In the genomic region with DNA sequence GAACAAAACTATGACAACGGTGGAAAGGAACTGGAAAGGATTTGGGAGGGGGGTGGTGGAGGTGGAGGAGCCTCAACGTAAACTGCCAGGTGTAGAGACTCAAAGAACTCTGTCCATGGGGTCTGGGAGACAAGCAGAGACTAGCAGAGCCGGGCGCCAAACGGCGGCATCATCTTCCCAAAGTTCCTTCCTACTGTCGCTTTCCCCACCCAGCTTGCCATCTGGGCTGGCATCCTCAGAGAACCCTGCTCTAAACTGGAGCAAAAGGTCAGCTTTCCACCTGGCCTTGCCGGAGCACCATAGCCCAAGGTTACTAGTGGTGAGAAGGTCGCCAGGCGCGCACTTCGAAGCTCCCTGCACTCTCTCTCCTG, we compare ENCODE assay signal across 1 cellular context.
TF ChIP-seq lines count a peak whose summit lies in the region.

No MANE protein-coding gene starts in this region.

TF ChIP-seq in HepG2, 621 proteins besides CTCF, POLR2A, EP300 and RAD21 (continued from another document and continues in another):
- TF ChIP-seq, protein P1, sequence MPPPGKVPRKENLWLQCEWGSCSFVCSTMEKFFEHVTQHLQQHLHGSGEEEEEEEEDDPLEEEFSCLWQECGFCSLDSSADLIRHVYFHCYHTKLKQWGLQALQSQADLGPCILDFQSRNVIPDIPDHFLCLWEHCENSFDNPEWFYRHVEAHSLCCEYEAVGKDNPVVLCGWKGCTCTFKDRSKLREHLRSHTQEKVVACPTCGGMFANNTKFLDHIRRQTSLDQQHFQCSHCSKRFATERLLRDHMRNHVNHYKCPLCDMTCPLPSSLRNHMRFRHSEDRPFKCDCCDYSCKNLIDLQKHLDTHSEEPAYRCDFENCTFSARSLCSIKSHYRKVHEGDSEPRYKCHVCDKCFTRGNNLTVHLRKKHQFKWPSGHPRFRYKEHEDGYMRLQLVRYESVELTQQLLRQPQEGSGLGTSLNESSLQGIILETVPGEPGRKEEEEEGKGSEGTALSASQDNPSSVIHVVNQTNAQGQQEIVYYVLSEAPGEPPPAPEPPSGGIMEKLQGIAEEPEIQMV (CRISPR knock-in tag; IDR thresholded peaks at IDR 0.05; ENCODE audit: low read depth) = no peak
- TF ChIP-seq, protein P2, sequence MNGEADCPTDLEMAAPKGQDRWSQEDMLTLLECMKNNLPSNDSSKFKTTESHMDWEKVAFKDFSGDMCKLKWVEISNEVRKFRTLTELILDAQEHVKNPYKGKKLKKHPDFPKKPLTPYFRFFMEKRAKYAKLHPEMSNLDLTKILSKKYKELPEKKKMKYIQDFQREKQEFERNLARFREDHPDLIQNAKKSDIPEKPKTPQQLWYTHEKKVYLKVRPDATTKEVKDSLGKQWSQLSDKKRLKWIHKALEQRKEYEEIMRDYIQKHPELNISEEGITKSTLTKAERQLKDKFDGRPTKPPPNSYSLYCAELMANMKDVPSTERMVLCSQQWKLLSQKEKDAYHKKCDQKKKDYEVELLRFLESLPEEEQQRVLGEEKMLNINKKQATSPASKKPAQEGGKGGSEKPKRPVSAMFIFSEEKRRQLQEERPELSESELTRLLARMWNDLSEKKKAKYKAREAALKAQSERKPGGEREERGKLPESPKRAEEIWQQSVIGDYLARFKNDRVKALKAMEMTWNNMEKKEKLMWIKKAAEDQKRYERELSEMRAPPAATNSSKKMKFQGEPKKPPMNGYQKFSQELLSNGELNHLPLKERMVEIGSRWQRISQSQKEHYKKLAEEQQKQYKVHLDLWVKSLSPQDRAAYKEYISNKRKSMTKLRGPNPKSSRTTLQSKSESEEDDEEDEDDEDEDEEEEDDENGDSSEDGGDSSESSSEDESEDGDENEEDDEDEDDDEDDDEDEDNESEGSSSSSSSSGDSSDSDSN (CRISPR knock-in tag; IDR thresholded peaks at IDR 0.05) = peak; percentile 4; the same call in 1 of the 2 replicates
- TF ChIP-seq ZBTB7A (CRISPR knock-in tag; IDR thresholded peaks at IDR 0.05) (0 out of 2 replicates have a peak, but pooled peaks have one; percentile 19), ZNF260 (CRISPR knock-in tag; IDR thresholded peaks at IDR 0.05; ENCODE audit: borderline replicate concordance, low read depth) (no peak), HOXA5 (CRISPR knock-in tag; IDR thresholded peaks at IDR 0.05) (no peak), IRX3 (CRISPR knock-in tag; IDR thresholded peaks at IDR 0.05; ENCODE audit: borderline replicate concordance, low read depth) (0 out of 2 replicates have a peak, but pooled peaks have one; percentile 23), NAIF1 (CRISPR knock-in tag; IDR thresholded peaks at IDR 0.05; ENCODE audit: borderline replicate concordance) (no peak), PRMT3 (CRISPR knock-in tag; IDR thresholded peaks at IDR 0.05; ENCODE audit: borderline replicate concordance, low read depth) (no peak), MTF1 (CRISPR knock-in tag; IDR thresholded peaks at IDR 0.05) (no peak), RARA (CRISPR knock-in tag; IDR thresholded peaks at IDR 0.05) (peak; percentile 29; the same call in 1 of the 2 replicates), ZNF446 (CRISPR knock-in tag; IDR thresholded peaks at IDR 0.05) (no peak), GPN1 (CRISPR knock-in tag; IDR thresholded peaks at IDR 0.05; ENCODE audit: borderline replicate concordance) (no peak), ZFP1 (CRISPR knock-in tag; IDR thresholded peaks at IDR 0.05) (no peak), HNF4A (CRISPR knock-in tag; IDR thresholded peaks at IDR 0.05) (peak; percentile 36), JUND (CRISPR knock-in tag; IDR thresholded peaks at IDR 0.05) (no peak), ZNF143 (CRISPR knock-in tag; IDR thresholded peaks at IDR 0.05) (no peak), IKZF1 (IDR thresholded peaks at IDR 0.05) (no peak), ZBTB20 (CRISPR knock-in tag; IDR thresholded peaks at IDR 0.05; ENCODE audit: borderline replicate concordance, low read depth) (peak; percentile 25; the same call in 1 of the 2 replicates)
- TF ChIP-seq, protein P3, sequence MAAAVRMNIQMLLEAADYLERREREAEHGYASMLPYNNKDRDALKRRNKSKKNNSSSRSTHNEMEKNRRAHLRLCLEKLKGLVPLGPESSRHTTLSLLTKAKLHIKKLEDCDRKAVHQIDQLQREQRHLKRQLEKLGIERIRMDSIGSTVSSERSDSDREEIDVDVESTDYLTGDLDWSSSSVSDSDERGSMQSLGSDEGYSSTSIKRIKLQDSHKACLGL (CRISPR knock-in tag; IDR thresholded peaks at IDR 0.05) = no peak
- TF ChIP-seq, protein P4, sequence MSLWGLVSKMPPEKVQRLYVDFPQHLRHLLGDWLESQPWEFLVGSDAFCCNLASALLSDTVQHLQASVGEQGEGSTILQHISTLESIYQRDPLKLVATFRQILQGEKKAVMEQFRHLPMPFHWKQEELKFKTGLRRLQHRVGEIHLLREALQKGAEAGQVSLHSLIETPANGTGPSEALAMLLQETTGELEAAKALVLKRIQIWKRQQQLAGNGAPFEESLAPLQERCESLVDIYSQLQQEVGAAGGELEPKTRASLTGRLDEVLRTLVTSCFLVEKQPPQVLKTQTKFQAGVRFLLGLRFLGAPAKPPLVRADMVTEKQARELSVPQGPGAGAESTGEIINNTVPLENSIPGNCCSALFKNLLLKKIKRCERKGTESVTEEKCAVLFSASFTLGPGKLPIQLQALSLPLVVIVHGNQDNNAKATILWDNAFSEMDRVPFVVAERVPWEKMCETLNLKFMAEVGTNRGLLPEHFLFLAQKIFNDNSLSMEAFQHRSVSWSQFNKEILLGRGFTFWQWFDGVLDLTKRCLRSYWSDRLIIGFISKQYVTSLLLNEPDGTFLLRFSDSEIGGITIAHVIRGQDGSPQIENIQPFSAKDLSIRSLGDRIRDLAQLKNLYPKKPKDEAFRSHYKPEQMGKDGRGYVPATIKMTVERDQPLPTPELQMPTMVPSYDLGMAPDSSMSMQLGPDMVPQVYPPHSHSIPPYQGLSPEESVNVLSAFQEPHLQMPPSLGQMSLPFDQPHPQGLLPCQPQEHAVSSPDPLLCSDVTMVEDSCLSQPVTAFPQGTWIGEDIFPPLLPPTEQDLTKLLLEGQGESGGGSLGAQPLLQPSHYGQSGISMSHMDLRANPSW (CRISPR knock-in tag; IDR thresholded peaks at IDR 0.05; ENCODE audit: borderline replicate concordance) = no peak
- TF ChIP-seq, protein P5, sequence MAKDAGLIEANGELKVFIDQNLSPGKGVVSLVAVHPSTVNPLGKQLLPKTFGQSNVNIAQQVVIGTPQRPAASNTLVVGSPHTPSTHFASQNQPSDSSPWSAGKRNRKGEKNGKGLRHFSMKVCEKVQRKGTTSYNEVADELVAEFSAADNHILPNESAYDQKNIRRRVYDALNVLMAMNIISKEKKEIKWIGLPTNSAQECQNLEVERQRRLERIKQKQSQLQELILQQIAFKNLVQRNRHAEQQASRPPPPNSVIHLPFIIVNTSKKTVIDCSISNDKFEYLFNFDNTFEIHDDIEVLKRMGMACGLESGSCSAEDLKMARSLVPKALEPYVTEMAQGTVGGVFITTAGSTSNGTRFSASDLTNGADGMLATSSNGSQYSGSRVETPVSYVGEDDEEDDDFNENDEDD (CRISPR knock-in tag; IDR thresholded peaks at IDR 0.05; ENCODE audit: borderline replicate concordance) = peak; percentile 16; the same call in 1 of the 2 replicates
- TF ChIP-seq, protein P6, sequence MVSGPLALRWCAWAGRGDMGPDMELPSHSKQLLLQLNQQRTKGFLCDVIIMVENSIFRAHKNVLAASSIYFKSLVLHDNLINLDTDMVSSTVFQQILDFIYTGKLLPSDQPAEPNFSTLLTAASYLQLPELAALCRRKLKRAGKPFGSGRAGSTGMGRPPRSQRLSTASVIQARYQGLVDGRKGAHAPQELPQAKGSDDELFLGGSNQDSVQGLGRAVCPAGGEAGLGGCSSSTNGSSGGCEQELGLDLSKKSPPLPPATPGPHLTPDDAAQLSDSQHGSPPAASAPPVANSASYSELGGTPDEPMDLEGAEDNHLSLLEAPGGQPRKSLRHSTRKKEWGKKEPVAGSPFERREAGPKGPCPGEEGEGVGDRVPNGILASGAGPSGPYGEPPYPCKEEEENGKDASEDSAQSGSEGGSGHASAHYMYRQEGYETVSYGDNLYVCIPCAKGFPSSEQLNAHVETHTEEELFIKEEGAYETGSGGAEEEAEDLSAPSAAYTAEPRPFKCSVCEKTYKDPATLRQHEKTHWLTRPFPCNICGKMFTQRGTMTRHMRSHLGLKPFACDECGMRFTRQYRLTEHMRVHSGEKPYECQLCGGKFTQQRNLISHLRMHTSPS (CRISPR knock-in tag; IDR thresholded peaks at IDR 0.05; ENCODE audit: low read depth) = peak; percentile 53; the same call in 1 of the 2 replicates
- TF ChIP-seq, protein P7, sequence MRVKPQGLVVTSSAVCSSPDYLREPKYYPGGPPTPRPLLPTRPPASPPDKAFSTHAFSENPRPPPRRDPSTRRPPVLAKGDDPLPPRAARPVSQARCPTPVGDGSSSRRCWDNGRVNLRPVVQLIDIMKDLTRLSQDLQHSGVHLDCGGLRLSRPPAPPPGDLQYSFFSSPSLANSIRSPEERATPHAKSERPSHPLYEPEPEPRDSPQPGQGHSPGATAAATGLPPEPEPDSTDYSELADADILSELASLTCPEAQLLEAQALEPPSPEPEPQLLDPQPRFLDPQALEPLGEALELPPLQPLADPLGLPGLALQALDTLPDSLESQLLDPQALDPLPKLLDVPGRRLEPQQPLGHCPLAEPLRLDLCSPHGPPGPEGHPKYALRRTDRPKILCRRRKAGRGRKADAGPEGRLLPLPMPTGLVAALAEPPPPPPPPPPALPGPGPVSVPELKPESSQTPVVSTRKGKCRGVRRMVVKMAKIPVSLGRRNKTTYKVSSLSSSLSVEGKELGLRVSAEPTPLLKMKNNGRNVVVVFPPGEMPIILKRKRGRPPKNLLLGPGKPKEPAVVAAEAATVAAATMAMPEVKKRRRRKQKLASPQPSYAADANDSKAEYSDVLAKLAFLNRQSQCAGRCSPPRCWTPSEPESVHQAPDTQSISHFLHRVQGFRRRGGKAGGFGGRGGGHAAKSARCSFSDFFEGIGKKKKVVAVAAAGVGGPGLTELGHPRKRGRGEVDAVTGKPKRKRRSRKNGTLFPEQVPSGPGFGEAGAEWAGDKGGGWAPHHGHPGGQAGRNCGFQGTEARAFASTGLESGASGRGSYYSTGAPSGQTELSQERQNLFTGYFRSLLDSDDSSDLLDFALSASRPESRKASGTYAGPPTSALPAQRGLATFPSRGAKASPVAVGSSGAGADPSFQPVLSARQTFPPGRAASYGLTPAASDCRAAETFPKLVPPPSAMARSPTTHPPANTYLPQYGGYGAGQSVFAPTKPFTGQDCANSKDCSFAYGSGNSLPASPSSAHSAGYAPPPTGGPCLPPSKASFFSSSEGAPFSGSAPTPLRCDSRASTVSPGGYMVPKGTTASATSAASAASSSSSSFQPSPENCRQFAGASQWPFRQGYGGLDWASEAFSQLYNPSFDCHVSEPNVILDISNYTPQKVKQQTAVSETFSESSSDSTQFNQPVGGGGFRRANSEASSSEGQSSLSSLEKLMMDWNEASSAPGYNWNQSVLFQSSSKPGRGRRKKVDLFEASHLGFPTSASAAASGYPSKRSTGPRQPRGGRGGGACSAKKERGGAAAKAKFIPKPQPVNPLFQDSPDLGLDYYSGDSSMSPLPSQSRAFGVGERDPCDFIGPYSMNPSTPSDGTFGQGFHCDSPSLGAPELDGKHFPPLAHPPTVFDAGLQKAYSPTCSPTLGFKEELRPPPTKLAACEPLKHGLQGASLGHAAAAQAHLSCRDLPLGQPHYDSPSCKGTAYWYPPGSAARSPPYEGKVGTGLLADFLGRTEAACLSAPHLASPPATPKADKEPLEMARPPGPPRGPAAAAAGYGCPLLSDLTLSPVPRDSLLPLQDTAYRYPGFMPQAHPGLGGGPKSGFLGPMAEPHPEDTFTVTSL (CRISPR knock-in tag; IDR thresholded peaks at IDR 0.05; ENCODE audit: borderline replicate concordance) = no peak
- TF ChIP-seq, protein P8, sequence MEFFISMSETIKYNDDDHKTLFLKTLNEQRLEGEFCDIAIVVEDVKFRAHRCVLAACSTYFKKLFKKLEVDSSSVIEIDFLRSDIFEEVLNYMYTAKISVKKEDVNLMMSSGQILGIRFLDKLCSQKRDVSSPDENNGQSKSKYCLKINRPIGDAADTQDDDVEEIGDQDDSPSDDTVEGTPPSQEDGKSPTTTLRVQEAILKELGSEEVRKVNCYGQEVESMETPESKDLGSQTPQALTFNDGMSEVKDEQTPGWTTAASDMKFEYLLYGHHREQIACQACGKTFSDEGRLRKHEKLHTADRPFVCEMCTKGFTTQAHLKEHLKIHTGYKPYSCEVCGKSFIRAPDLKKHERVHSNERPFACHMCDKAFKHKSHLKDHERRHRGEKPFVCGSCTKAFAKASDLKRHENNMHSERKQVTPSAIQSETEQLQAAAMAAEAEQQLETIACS (CRISPR knock-in tag; IDR thresholded peaks at IDR 0.05) = no peak
- TF ChIP-seq, protein P9, sequence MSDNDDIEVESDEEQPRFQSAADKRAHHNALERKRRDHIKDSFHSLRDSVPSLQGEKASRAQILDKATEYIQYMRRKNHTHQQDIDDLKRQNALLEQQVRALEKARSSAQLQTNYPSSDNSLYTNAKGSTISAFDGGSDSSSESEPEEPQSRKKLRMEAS (IDR thresholded peaks at IDR 0.05) = peak; percentile 63; the same call in 1 of the 2 replicates
- TF ChIP-seq, protein P10, sequence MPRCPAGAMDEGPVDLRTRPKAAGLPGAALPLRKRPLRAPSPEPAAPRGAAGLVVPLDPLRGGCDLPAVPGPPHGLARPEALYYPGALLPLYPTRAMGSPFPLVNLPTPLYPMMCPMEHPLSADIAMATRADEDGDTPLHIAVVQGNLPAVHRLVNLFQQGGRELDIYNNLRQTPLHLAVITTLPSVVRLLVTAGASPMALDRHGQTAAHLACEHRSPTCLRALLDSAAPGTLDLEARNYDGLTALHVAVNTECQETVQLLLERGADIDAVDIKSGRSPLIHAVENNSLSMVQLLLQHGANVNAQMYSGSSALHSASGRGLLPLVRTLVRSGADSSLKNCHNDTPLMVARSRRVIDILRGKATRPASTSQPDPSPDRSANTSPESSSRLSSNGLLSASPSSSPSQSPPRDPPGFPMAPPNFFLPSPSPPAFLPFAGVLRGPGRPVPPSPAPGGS (CRISPR knock-in tag; IDR thresholded peaks at IDR 0.05) = no peak
- TF ChIP-seq, protein P11, sequence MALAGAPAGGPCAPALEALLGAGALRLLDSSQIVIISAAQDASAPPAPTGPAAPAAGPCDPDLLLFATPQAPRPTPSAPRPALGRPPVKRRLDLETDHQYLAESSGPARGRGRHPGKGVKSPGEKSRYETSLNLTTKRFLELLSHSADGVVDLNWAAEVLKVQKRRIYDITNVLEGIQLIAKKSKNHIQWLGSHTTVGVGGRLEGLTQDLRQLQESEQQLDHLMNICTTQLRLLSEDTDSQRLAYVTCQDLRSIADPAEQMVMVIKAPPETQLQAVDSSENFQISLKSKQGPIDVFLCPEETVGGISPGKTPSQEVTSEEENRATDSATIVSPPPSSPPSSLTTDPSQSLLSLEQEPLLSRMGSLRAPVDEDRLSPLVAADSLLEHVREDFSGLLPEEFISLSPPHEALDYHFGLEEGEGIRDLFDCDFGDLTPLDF (CRISPR knock-in tag; IDR thresholded peaks at IDR 0.05) = no peak
- TF ChIP-seq, protein P12, sequence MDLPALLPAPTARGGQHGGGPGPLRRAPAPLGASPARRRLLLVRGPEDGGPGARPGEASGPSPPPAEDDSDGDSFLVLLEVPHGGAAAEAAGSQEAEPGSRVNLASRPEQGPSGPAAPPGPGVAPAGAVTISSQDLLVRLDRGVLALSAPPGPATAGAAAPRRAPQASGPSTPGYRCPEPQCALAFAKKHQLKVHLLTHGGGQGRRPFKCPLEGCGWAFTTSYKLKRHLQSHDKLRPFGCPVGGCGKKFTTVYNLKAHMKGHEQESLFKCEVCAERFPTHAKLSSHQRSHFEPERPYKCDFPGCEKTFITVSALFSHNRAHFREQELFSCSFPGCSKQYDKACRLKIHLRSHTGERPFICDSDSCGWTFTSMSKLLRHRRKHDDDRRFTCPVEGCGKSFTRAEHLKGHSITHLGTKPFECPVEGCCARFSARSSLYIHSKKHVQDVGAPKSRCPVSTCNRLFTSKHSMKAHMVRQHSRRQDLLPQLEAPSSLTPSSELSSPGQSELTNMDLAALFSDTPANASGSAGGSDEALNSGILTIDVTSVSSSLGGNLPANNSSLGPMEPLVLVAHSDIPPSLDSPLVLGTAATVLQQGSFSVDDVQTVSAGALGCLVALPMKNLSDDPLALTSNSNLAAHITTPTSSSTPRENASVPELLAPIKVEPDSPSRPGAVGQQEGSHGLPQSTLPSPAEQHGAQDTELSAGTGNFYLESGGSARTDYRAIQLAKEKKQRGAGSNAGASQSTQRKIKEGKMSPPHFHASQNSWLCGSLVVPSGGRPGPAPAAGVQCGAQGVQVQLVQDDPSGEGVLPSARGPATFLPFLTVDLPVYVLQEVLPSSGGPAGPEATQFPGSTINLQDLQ (CRISPR knock-in tag; IDR thresholded peaks at IDR 0.05) = no peak
